In the genomic region with DNA sequence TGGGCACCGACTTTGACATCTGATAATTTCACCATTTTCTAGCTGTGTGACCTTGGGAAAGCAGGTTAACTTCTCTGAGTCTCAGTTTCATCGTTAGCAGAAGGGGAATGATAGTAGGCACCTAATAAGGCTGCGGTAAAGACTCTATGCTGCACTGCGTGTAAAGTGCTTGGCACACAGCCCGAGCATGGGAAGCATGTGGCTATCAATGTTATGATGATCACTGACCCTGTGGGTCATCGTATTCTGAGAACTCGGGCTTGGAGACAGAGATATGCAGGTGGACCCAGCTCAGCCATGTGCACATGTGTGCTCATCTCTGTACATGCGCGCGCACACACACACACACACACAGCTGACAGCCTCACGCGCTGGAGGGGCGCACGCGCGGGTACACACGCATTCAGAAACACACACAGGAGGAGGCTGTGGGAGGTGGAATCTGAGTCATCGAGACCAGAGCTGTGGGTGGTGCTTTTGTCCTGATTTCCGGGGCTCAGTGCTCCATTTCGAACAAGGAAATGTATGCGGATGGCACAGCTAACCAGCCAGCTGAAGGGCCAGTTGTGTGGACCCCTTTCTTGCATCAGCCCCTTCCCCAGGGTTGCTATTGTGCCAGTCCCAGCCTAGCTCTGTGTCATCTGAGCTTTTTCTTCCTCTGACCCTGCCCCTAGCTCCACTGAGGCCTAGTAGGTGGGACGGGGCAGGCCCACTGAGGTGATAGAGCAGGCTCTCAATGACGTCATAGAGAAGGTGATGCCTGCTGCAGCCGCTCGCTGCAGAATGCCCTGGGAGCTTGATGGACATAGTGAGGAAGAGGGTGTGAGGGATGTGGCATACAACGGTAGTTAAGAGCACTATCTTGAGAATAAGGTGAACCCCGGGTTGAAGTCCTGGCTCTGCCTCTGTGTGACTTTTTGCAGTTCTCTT, we compare ENCODE assay signal across 8 cellular contexts. TPM values are rescaled to one million over a fixed set of nuclear protein-coding genes. Genes with fewer than 3 reads are reported as not detected.
A peak's percentile ranks its signal among the peaks of the same experiment; 100 is the strongest.
DNase-seq lines count a peak whose midpoint lies in the region; ATAC-seq and TF ChIP-seq lines count a peak whose summit lies in the region.

No MANE protein-coding gene starts in this region.

- peak; percentile 18 for DNase-seq in GM12865 (ENCODE audit: low read depth)
- DNase-seq in activated CD4-positive, CD25-positive, alpha-beta regulatory T cell treated with anti-CD3 and anti-CD28 coated beads, Interleukin-2, amount 50 U/mL, for 16 hours (ENCODE audit: low read depth, low spot score): peak; percentile 65
- DNase-seq in stimulated activated CD4-positive, alpha-beta T cell treated with anti-CD3 and anti-CD28 coated beads, Interleukin-1b, Interleukin-23, amount 100 ng/mL, for 1 hour (ENCODE audit: low read depth in 2 of 2): peak; percentile 38 to 42
- no peak for DNase-seq in GM10248 (ENCODE audit: extremely low spot score)
- DNase-seq in NCI-H1930 (lab: John Stamatoyannopoulos, UW): no peak

- no peaks in the 10 kb centered on the region for H3K36me3 Mint-ChIP-seq in brain

- peaks cover 18% of the 10 kb centered on the region for H3K27me3 Mint-ChIP-seq in brain

- H3K4me3 Mint-ChIP-seq in brain: peak overlapping the region in 4 of 5 experiments; percentile 74 to 88 (median 82)

- TF ChIP-seq CTCF in GM12865 (IDR thresholded peaks at IDR 0.05; ENCODE audit: insufficient read depth, low read depth, low read length, missing control alignments) (no peak), brain (conservative IDR thresholded peaks at IDR 0.05) (no peak), GM10248 (IDR thresholded peaks at IDR 0.05; ENCODE audit: control extremely low read depth, extremely low read depth, low read depth, missing control alignments) (no peak)

- CTCF ChIA-PET in GM10248 (lab: Yijun Ruan, JAX): interaction anchor here (0.8 to 8.0 kb wide), 29 partner anchors 9 to 452 kb away, joined by 3 to 158 read pairs (median 12); partner anchors contain the start of genes PCDH1, PCDH12 and RNF14

- H3K4me3 ChIP-seq in GM12865 (ENCODE audit: low read depth, low read length): no peak overlapping the region

- peak overlapping the region in 2 of 5 experiments; percentile 54 to 87 for H3K27ac Mint-ChIP-seq in brain

- ATAC-seq in GM21447 (IDR thresholded peaks at IDR 0.05; ENCODE audit: unreplicated experiment) (no peak), GM19452 (IDR thresholded peaks at IDR 0.05; ENCODE audit: unreplicated experiment) (no peak)

- H3K4me1 Mint-ChIP-seq in brain: peaks cover 51% of the 10 kb centered on the region

- H3K9me3 Mint-ChIP-seq in brain: no peaks in the 10 kb centered on the region

- POLR2A ChIA-PET in GM10248 (lab: Yijun Ruan, JAX): no interaction called here

RNA-seq across cellular contexts. Expression of gene ARAP3, which starts 11.2 kb away (rescaled TPM):
- 3.5 TPM for polyA plus RNA-seq in brain (ENCODE audit: insufficient read depth, low read depth, low replicate concordance)

RNA-seq across cellular contexts. Expression of gene FCHSD1, which starts 42.0 kb away (rescaled TPM):
- polyA plus RNA-seq in brain (ENCODE audit: insufficient read depth, low read depth, low replicate concordance): 4.0 TPM

RNA-seq across cellular contexts. Expression of gene RELL2, which starts 56.4 kb away (rescaled TPM):
- polyA plus RNA-seq in brain (ENCODE audit: insufficient read depth, low read depth, low replicate concordance): 13.1 TPM

RNA-seq across cellular contexts. Expression of gene HDAC3, which starts 56.5 kb away (rescaled TPM):
- polyA plus RNA-seq in brain (ENCODE audit: insufficient read depth, low read depth, low replicate concordance): 33.7 TPM

Comparison
In these comparisons a context has a peak if more than half of its experiments do, and no peak if none do; other contexts are left out.
1. DNase-seq: peak in GM12865 (single experiment), activated CD4-positive, CD25-positive, alpha-beta regulatory T cell treated with anti-CD3 and anti-CD28 coated beads, Interleukin-2, amount 50 U/mL, for 16 hours (single experiment) and stimulated activated CD4-positive, alpha-beta T cell treated with anti-CD3 and anti-CD28 coated beads, Interleukin-1b, Interleukin-23, amount 100 ng/mL, for 1 hour (2 of 2); none in GM10248 (single experiment) and NCI-H1930 (0 of 2).